In genomic region chr2:108786354-108787208, GRCh38 we compare ENCODE assay signal across 8 cellular contexts. TPM values are rescaled to one million over a fixed set of nuclear protein-coding genes. Genes with fewer than 3 reads are reported as not detected.
DNase-seq lines count a peak whose midpoint lies in the region; TF ChIP-seq lines count a peak whose summit lies in the region.

TSS of gene CCDC138 (plus strand) at chr2:108786771. CDS start at chr2:108786823, 52 bp downstream.

- H3K27ac ChIP-seq in mesodermal cell (ENCODE audit: low read depth, low read length, severe bottlenecking), result peak within 1 kb of the TSS; percentile 94

- 1 to 2% methylated on average over 37 to 62 of the region's 78 CpGs for WGBS in mesodermal cell (ENCODE audit: insufficient coverage in 2 of 2), 2 experiments

- H3K4me1 ChIP-seq in endocrine pancreas (ENCODE audit: control insufficient read depth, insufficient read depth, low read length), result peaks cover 8% of the 10 kb centered on the region
- H3K4me1 ChIP-seq in mesodermal cell (ENCODE audit: control insufficient read depth, insufficient read depth, low read length, poor library complexity, severe bottlenecking), result peaks cover 4% of the 10 kb centered on the region

- peaks cover 4% of the 10 kb centered on the region for H3K36me3 ChIP-seq in endocrine pancreas (ENCODE audit: control insufficient read depth, insufficient read depth, low read length)
- peaks cover 36% of the 10 kb centered on the region for H3K36me3 ChIP-seq in mesodermal cell (ENCODE audit: control insufficient read depth, insufficient read depth, low read length)

- no peaks in the 10 kb centered on the region for H3K27me3 ChIP-seq in endocrine pancreas (ENCODE audit: control insufficient read depth, insufficient read depth, low read length)

- DNase-seq in COR-L47 (lab: John Stamatoyannopoulos, UW) (peak; percentile 90), GM20000 (ENCODE audit: low spot score) (peak; percentile 95), HS-5 (ENCODE audit: low read depth) (peak; percentile 45), NOMO-1 treated with dmso at 0.1 percent for 144 hours (lab: John Stamatoyannopoulos, UW; ENCODE audit: unreplicated experiment) (peak; percentile 84)
- peak; percentile 80 to 81 for DNase-seq in activated CD8-positive, alpha-beta memory T cell treated with anti-CD3 and anti-CD28 coated beads for 4 hours (ENCODE audit: low read depth in 2 of 2)
- DNase-seq in stimulated activated CD8-positive, alpha-beta memory T cell treated with anti-CD3 and anti-CD28 coated beads, Interleukin-15, amount 100 ng/mL, for 24 hours (ENCODE audit: low read depth), result peak; percentile 78

- H3K9me3 ChIP-seq in endocrine pancreas (ENCODE audit: control insufficient read depth, low read length) (no peaks in the 10 kb centered on the region), mesodermal cell (ENCODE audit: control insufficient read depth, low read length) (no peaks in the 10 kb centered on the region)

- H3K9ac ChIP-seq in endocrine pancreas (ENCODE audit: control insufficient read depth, insufficient read depth, low read length), result peak within 1 kb of the TSS; percentile 67

- peak within 1 kb of the TSS; percentile 86 for H3K4me3 ChIP-seq in endocrine pancreas (ENCODE audit: control insufficient read depth, insufficient read depth, low read length)
- H3K4me3 ChIP-seq in mesodermal cell (ENCODE audit: extremely low read depth, insufficient read depth, low read length, poor library complexity, severe bottlenecking), result peak within 1 kb of the TSS; percentile 62

- TF ChIP-seq CTCF in GM20000 (IDR thresholded peaks at IDR 0.05; ENCODE audit: extremely low read depth, missing control alignments), result no peak

RNA-seq across cellular contexts. Expression of gene CCDC138, which starts in this region (rescaled TPM):
- 12.8 TPM for polyA plus RNA-seq in mesodermal cell (2013, experiment 1 of 2)
- polyA plus RNA-seq in mesodermal cell (2013, experiment 2 of 2), result 13.6 TPM

Comparison
In these comparisons a context has a peak if more than half of its experiments do, and no peak if none do; other contexts are left out.
1. Peak in every context shown above with its lines: DNase-seq, H3K4me3 ChIP-seq and H3K27ac ChIP-seq.
2. DNase-seq: peak in every context shown above with its lines; median percentile 95 in GM20000; 90 in COR-L47; 84 in NOMO-1 treated with dmso at 0.1 percent for 144 hours; 80 in activated CD8-positive, alpha-beta memory T cell treated with anti-CD3 and anti-CD28 coated beads for 4 hours; 78 in stimulated activated CD8-positive, alpha-beta memory T cell treated with anti-CD3 and anti-CD28 coated beads, Interleukin-15, amount 100 ng/mL, for 24 hours; 45 in HS-5.